23 cellular contexts compared by ENCODE assay signal in genomic region chr2:127118038-127118437, GRCh38. TPM values are rescaled to one million over a fixed set of nuclear protein-coding genes. Genes with fewer than 3 reads are reported as not detected.
DNase-seq lines count a peak whose midpoint lies in the region; TF ChIP-seq lines count a peak whose summit lies in the region.
"Had no signal": no experiment of that assay in that cellular context is flagged by ENCODE, and none has a peak within 500 bp of the region (broad histone marks: within the 10 kb centered on the region; RNA-seq: fewer than 3 reads in every experiment).

No MANE protein-coding gene starts in this region.

- peaks cover 3% of the 10 kb centered on the region for H3K9me3 Mint-ChIP-seq in type B pancreatic cell
- H3K9me3 Mint-ChIP-seq: CD8-positive, alpha-beta T cell had no signal

- no peak overlapping the region for H3K4me3 ChIP-seq in coronary artery
- H3K4me3 ChIP-seq: BLaER1 treated with 17β-estradiol and CSF1 and Interleukin-3, amounts not matched to agents 10 nM and 100 nM; Peyer's patch had no signal

- H3K27me3 Mint-ChIP-seq in type B pancreatic cell: peaks cover under 1% of the 10 kb centered on the region

- no peaks in the 10 kb centered on the region for H3K4me1 Mint-ChIP-seq in type B pancreatic cell (ENCODE audit: unreplicated experiment)

- no peak overlapping the region for H3K4me3 Mint-ChIP-seq in type B pancreatic cell
- H3K4me3 Mint-ChIP-seq: CD8-positive, alpha-beta T cell had no signal

- no peak for TF ChIP-seq CTCF in coronary artery (IDR thresholded peaks at IDR 0.05)
- no peak for TF ChIP-seq CTCF in type B pancreatic cell (conservative IDR thresholded peaks at IDR 0.05)

- H3K27ac Mint-ChIP-seq in type B pancreatic cell: no peak overlapping the region
- H3K27ac Mint-ChIP-seq: CD8-positive, alpha-beta T cell had no signal

- DNase-seq in activated CD8-positive, alpha-beta memory T cell treated with anti-CD3 and anti-CD28 coated beads, Interleukin-2, amount 50 U/mL, for 48 hours: peak; percentile 28
- no peak for DNase-seq in activated CD8-positive, alpha-beta memory T cell treated with anti-CD3 and anti-CD28 coated beads, Interleukin-2, amount 50 U/mL, for 4 hours
- peak; percentile 54 for DNase-seq in coronary artery (ENCODE audit: low spot score)
- DNase-seq in midbrain (lab: John Stamatoyannopoulos, UW): peak; percentile 61
- peak; percentile 47 for DNase-seq in type B pancreatic cell (ENCODE audit: extremely low spot score, unreplicated experiment)
- DNase-seq in NCI-H82 (lab: John Stamatoyannopoulos, UW): no peak
- no peak for DNase-seq in nucleus accumbens (lab: John Stamatoyannopoulos, UW)
- DNase-seq in NCI-H526 (lab: John Stamatoyannopoulos, UW): no peak
- DNase-seq: 8988T, Calu3, DMS153, GOT3, IMR-90, NCI-H1105, NCI-H146, NCI-H2029, NCI-H2227 treated with DMSO at 0.1 percent for 48 hours, NCI-H510A, NCI-H774, Peyer's patch had no signal

- H3K27ac ChIP-seq in coronary artery: no peak overlapping the region
- H3K27ac ChIP-seq: BLaER1 treated with 17β-estradiol and CSF1 and Interleukin-3, amounts not matched to agents 10 nM and 100 nM; KMS-11; Peyer's patch had no signal

- no peaks in the 10 kb centered on the region for H3K36me3 Mint-ChIP-seq in type B pancreatic cell
- H3K36me3 Mint-ChIP-seq: CD8-positive, alpha-beta T cell had no signal

RNA-seq across cellular contexts. Expression of gene BIN1, which starts 11.1 kb away (rescaled TPM):
- 26.3 and 63.4 TPM in 2 replicates for total RNA-seq in type B pancreatic cell (ENCODE audit: low replicate concordance)

Comparison
In these comparisons a context has a peak if more than half of its experiments do, and no peak if none do; other contexts are left out.
1. DNase-seq: peak in activated CD8-positive, alpha-beta memory T cell treated with anti-CD3 and anti-CD28 coated beads, Interleukin-2, amount 50 U/mL, for 48 hours (single experiment), coronary artery (single experiment), midbrain (single experiment) and type B pancreatic cell (single experiment); none in activated CD8-positive, alpha-beta memory T cell treated with anti-CD3 and anti-CD28 coated beads, Interleukin-2, amount 50 U/mL, for 4 hours (single experiment), NCI-H82 (single experiment), nucleus accumbens (0 of 56) and NCI-H526 (0 of 2).